ENCODE assay signal across 8 cellular contexts in genomic region chr4:55125087-55125721, GRCh38. TPM values are rescaled to one million over a fixed set of nuclear protein-coding genes. Genes with fewer than 3 reads are reported as not detected.
DNase-seq lines count a peak whose midpoint lies in the region; ATAC-seq, FAIRE-seq and TF ChIP-seq lines count a peak whose summit lies in the region.

TSS of gene KDR (minus strand) at chr4:55125595. CDS start at chr4:55125293, 302 bp downstream.

- H3K4me3 ChIP-seq in HUES64 (ENCODE audit: low read length), result peak within 1 kb of the TSS; percentile 75
- peak within 1 kb of the TSS; percentile 70 for H3K4me3 ChIP-seq in astrocyte (ENCODE audit: insufficient read depth, low read depth, low read length)
- H3K4me3 ChIP-seq in iPS-11a (ENCODE audit: low read depth, low read length), result peak within 1 kb of the TSS; percentile 77
- H3K4me3 ChIP-seq in skin epidermis, result peak within 1 kb of the TSS; percentile 4 to 40 (median 29)

- peak within 1 kb of the TSS; percentile 99 for H3K4me2 ChIP-seq in astrocyte (ENCODE audit: low read length)

- peak within 1 kb of the TSS; percentile 91 for H2AFZ ChIP-seq in astrocyte (ENCODE audit: low read depth, low read length)

- H3K9me3 Mint-ChIP-seq in astrocyte (ENCODE audit: unreplicated experiment), result peaks cover 10% of the 10 kb centered on the region

- H3K27ac ChIP-seq in HUES64 (ENCODE audit: low read depth, low read length), result no peak within 1 kb of the TSS
- H3K27ac ChIP-seq in astrocyte (ENCODE audit: low read depth, low read length), result no peak within 1 kb of the TSS
- H3K27ac ChIP-seq in skin epidermis, result peak within 1 kb of the TSS in 10 of 21 experiments; percentile 0 to 74 (median 32)

- no peak for ATAC-seq in HG03095 (IDR thresholded peaks at IDR 0.05; ENCODE audit: unreplicated experiment)

- no peaks in the 10 kb centered on the region for H3K36me3 Mint-ChIP-seq in astrocyte (ENCODE audit: low read depth, unreplicated experiment)

- WGBS in HUES64, result under 1% methylated on average over 57 of the region's 57 CpGs

- FAIRE-seq in astrocyte (lab: Jason Lieb, UNC), result no peak

- peaks cover 36% of the 10 kb centered on the region for H3K27me3 ChIP-seq in HUES64 (ENCODE audit: insufficient read depth, low read length)
- peaks cover 2% of the 10 kb centered on the region for H3K27me3 ChIP-seq in astrocyte (ENCODE audit: insufficient read depth, low read length)

- H4K20me1 ChIP-seq in astrocyte (ENCODE audit: insufficient read depth, low read length), result no peaks in the 10 kb centered on the region

- H3K36me3 ChIP-seq in HUES64 (ENCODE audit: insufficient read depth, low read length) (peaks cover 12% of the 10 kb centered on the region), astrocyte (ENCODE audit: insufficient read depth, low read length) (no peaks in the 10 kb centered on the region)

- H3K79me2 ChIP-seq in astrocyte (ENCODE audit: insufficient read depth, low read length), result peaks cover 3% of the 10 kb centered on the region

- peak within 1 kb of the TSS; percentile 91 for H3K4me3 Mint-ChIP-seq in astrocyte (ENCODE audit: unreplicated experiment)

- peaks cover 20% of the 10 kb centered on the region for H3K27me3 Mint-ChIP-seq in astrocyte (ENCODE audit: low read depth, unreplicated experiment)

- H3K27ac Mint-ChIP-seq in astrocyte (ENCODE audit: unreplicated experiment), result no peak within 1 kb of the TSS

- no peaks in the 10 kb centered on the region for H3K9me3 ChIP-seq in HUES64 (ENCODE audit: insufficient read depth, low read depth, low read length)
- H3K9me3 ChIP-seq in astrocyte (ENCODE audit: insufficient read depth, low read depth, low read length), result no peaks in the 10 kb centered on the region

- DNase-seq in astrocyte (ENCODE audit: low read depth), result peak; percentile 23
- no peak for DNase-seq in SHP77 (lab: John Stamatoyannopoulos, UW)
- no peak for DNase-seq in stimulated activated CD4-positive, alpha-beta T cell treated with anti-CD3 and anti-CD28 coated beads, Interleukin-4, amount 100 ng/mL, for 4 hours
- no peak for DNase-seq in NK-92 treated with Interleukin-12 subunit alpha and Interleukin-12 subunit beta, amount 100 ng/mL, for 24 hours (lab: John Stamatoyannopoulos, UW)

- H3K4me1 Mint-ChIP-seq in astrocyte (ENCODE audit: low read depth, unreplicated experiment), result peaks cover 6% of the 10 kb centered on the region

- TF ChIP-seq CTCF in astrocyte (IDR thresholded peaks at IDR 0.05; ENCODE audit: insufficient read depth, low read depth, low read length), result no peak

- peak within 1 kb of the TSS; percentile 54 for H3K9ac ChIP-seq in HUES64 (ENCODE audit: low read depth, low read length)
- peak within 1 kb of the TSS; percentile 68 for H3K9ac ChIP-seq in astrocyte (ENCODE audit: low read length)

- H3K4me1 ChIP-seq in HUES64 (ENCODE audit: insufficient read depth, low read length), result peaks cover 15% of the 10 kb centered on the region; the same call in 1 of the 2 replicates
- peaks cover 16% of the 10 kb centered on the region for H3K4me1 ChIP-seq in astrocyte (ENCODE audit: insufficient read depth, low read length)

RNA-seq across cellular contexts. Expression of gene KDR, which starts in this region (rescaled TPM):
- 47.1 TPM for polyA plus RNA-seq in HUES64 (2013, experiment 1 of 2)
- polyA plus RNA-seq in HUES64 (2013, experiment 2 of 2), result 45.1 TPM
- total RNA-seq in astrocyte, result 2.5 TPM in 2 replicates
